ENCODE assay signal across 7 cellular contexts in the genomic region with DNA sequence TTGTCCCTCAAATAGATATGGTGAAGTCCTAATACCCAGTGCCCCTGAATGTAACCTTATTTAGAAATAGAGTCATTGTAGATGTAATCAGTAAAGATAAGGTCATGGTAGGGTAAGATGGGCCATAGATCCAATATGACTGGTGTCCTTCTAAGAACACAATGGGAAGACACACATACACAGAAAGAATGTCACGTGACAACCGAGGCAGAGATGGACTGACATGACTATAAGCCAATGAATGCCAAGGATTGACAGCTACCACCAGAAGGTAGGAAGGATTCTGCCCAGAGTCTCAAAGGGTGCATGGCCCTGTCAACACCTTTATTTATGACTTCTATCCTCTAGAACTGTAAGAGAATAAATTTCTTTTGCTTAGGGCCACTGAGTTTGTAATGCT.
"Had no signal": no experiment of that assay in that cellular context is flagged by ENCODE, and none has a peak within 500 bp of the region (broad histone marks: within the 10 kb centered on the region; RNA-seq: fewer than 3 reads in every experiment).

No MANE protein-coding gene starts in this region.

- FAIRE-seq: G401.6, GM12891, GM12892, GM18507, GM19239 had no signal

- DNase-seq: GDM1, GF-D8 had no signal
